In genomic region chr2:61017003-61017555, GRCh38 we compare ENCODE assay signal across 8 cellular contexts. TPM values are rescaled to one million over a fixed set of nuclear protein-coding genes. Genes with fewer than 3 reads are reported as not detected.
DNase-seq lines count a peak whose midpoint lies in the region; ATAC-seq and TF ChIP-seq lines count a peak whose summit lies in the region.

No MANE protein-coding gene starts in this region.

- H3K36me3 ChIP-seq in BLaER1 treated with 17β-estradiol and CSF1 and Interleukin-3, amounts not matched to agents 10 nM and 100 nM, result peaks cover 15 to 23% (median 18%) of the 10 kb centered on the region in 11 experiments
- no peaks in the 10 kb centered on the region for H3K36me3 ChIP-seq in right lobe of liver

- H3K27me3 ChIP-seq in BLaER1 treated with 17β-estradiol and CSF1 and Interleukin-3, amounts not matched to agents 10 nM and 100 nM, result no peaks in the 10 kb centered on the region
- no peaks in the 10 kb centered on the region for H3K27me3 ChIP-seq in dorsolateral prefrontal cortex
- H3K27me3 ChIP-seq in right lobe of liver, result no peaks in the 10 kb centered on the region

- 1% methylated on average over 23 of the region's 27 CpGs for WGBS in right lobe of liver (ENCODE audit: insufficient coverage, low coverage, low lambda C conversion rate, missing lambda C conversion rate)

- DNase-seq in GM19240 (ENCODE audit: insufficient read length, low spot score) (peak; percentile 51), NCI-H524 treated with DMSO at 0.1 percent for 48 hours (lab: John Stamatoyannopoulos, UW) (peak; percentile 61), dorsolateral prefrontal cortex (peak; percentile 31 to 78 (median 70)), right lobe of liver (peak; percentile 73 to 78 (median 77))
- DNase-seq in activated CD4-positive, alpha-beta T cell treated with anti-CD3 and anti-CD28 coated beads, Interleukin-2, amount 50 U/mL, for 24 hours (ENCODE audit: low read depth in 1 of 2, low spot score in 1 of 2), result peak; percentile 66 to 67
- peak; percentile 49 to 67 for DNase-seq in stimulated activated CD4-positive, alpha-beta T cell treated with anti-CD3 and anti-CD28 coated beads, Interleukin-4, amount 100 ng/mL, for 4 hours

- H3K9ac ChIP-seq in BLaER1 treated with 17β-estradiol and CSF1 and Interleukin-3, amounts not matched to agents 10 nM and 100 nM, result peak overlapping the region; percentile 78 to 94 (median 89)

- peak overlapping the region; percentile 80 to 97 (median 88) for H3K4me3 ChIP-seq in BLaER1 treated with 17β-estradiol and CSF1 and Interleukin-3, amounts not matched to agents 10 nM and 100 nM
- H3K4me3 ChIP-seq in dorsolateral prefrontal cortex (peak overlapping the region; percentile 57 to 98 (median 89)), right lobe of liver (peak overlapping the region; percentile 73 to 95 (median 83))

- peak overlapping the region; percentile 76 to 95 (median 88) for H3K27ac ChIP-seq in BLaER1 treated with 17β-estradiol and CSF1 and Interleukin-3, amounts not matched to agents 10 nM and 100 nM
- H3K27ac ChIP-seq in dorsolateral prefrontal cortex (peak overlapping the region; percentile 72 to 98 (median 91)), right lobe of liver (peak overlapping the region; percentile 90 to 95 (median 92))

- ATAC-seq in HG03442 (IDR thresholded peaks at IDR 0.05; ENCODE audit: unreplicated experiment) (peak; percentile 58), right lobe of liver (peak; percentile 75 to 86 (median 79))

- peaks cover 18 to 63% (median 29%) of the 10 kb centered on the region in 10 experiments for H3K4me1 ChIP-seq in BLaER1 treated with 17β-estradiol and CSF1 and Interleukin-3, amounts not matched to agents 10 nM and 100 nM
- H3K4me1 ChIP-seq in right lobe of liver, result peaks cover 0 to 27% (median 4%) of the 10 kb centered on the region in 4 donors

- intact Hi-C loops in dorsolateral prefrontal cortex (cut with DNase I), result loop anchor here (5.0 to 10.0 kb wide), 3 partner anchors 48 to 132 kb away; partner anchors contain the start of genes SANBR (in 2 of the 2) and REL (in 1 of the 2)
- intact Hi-C loops in right lobe of liver (cut with DNase I), result no loop called here

- H4K20me1 ChIP-seq in BLaER1 treated with 17β-estradiol and CSF1 and Interleukin-3, amounts not matched to agents 10 nM and 100 nM, result peaks cover 0 to 26% (median 5%) of the 10 kb centered on the region in 11 experiments; a peak in 10 of 22 replicates

- TF ChIP-seq CTCF in dorsolateral prefrontal cortex (IDR thresholded peaks at IDR 0.05 in 54 of 56, conservative IDR thresholded peaks at IDR 0.05 in 2 of 56; ENCODE audit: low read depth in 1 of 56, partially characterized antibody in 56 of 56) (peak in 6 of 56 donors; percentile 2 to 20 (median 14)), right lobe of liver (IDR thresholded peaks at IDR 0.05) (no peak)

- peak overlapping the region; percentile 81 to 94 (median 85) for H3K4me2 ChIP-seq in BLaER1 treated with 17β-estradiol and CSF1 and Interleukin-3, amounts not matched to agents 10 nM and 100 nM

- H3K9me3 ChIP-seq in BLaER1 treated with 17β-estradiol and CSF1 and Interleukin-3, amounts not matched to agents 10 nM and 100 nM (replicated peaks in 1 of 11), result peaks cover 0 to 15% (median 12%) of the 10 kb centered on the region in 11 experiments; a peak in 17 of 22 replicates
- H3K9me3 ChIP-seq in right lobe of liver, result no peaks in the 10 kb centered on the region

- TF ChIP-seq POLR2A in right lobe of liver (IDR thresholded peaks at IDR 0.05), result no peak

RNA-seq across cellular contexts. Expression of gene PEX13, which starts 0.4 kb away (rescaled TPM):
- total RNA-seq in dorsolateral prefrontal cortex, result 10 to 100 TPM; 14.1 to 28.7 (median 21.0) TPM
- 10 to 100 TPM; 23.0 to 34.3 (median 26.3) TPM for total RNA-seq in right lobe of liver

RNA-seq across cellular contexts. Expression of gene PUS10, which starts 1.0 kb away (rescaled TPM):
- 10 to 100 TPM in 27 of 120 experiments, 1 to 10 TPM in 93; 3.8 to 15.1 (median 8.0) TPM for total RNA-seq in dorsolateral prefrontal cortex
- 10 to 100 TPM in 5 of 6 experiments, 1 to 10 TPM in 1; 8.6 to 15.3 (median 13.1) TPM for total RNA-seq in right lobe of liver

RNA-seq across cellular contexts. Expression of gene SANBR, which starts 48.6 kb away (rescaled TPM):
- total RNA-seq in dorsolateral prefrontal cortex (10 to 100 TPM; 19.3 to 47.8 (median 32.5) TPM), right lobe of liver (1 to 10 TPM; 1.3 to 4.4 (median 1.9) TPM)

Comparison
In these comparisons a context has a peak if more than half of its experiments do, and no peak if none do; other contexts are left out.
1. Peak in every context shown above with its lines: DNase-seq, ATAC-seq, H3K4me3 ChIP-seq and H3K27ac ChIP-seq.
2. intact Hi-C loops: an anchor here in dorsolateral prefrontal cortex (5.0 to 10.0 kb wide); none called in right lobe of liver.